Comparison of ENCODE assay signal across 24 cellular contexts in the genomic region with DNA sequence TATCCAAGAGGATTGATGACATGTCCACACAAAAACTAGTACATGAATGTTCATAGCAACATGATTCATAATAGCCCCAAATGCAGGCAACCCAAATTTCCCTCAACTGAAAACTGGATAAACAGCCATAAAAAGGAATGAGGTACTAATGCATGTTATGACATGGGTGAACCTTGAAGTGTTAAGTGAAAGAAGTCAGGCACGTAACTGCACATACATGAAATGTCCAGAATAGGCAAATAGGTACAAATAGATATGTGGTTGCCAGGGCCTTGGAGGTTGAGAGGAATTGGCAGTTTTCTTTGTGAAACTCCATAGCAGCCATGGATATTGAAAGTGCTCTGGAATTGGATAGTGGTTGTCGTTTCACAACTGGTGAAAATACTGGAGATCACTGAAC. TPM values are rescaled to one million over a fixed set of nuclear protein-coding genes. Genes with fewer than 3 reads are reported as not detected.
DNase-seq lines count a peak whose midpoint lies in the region; ATAC-seq, FAIRE-seq and TF ChIP-seq lines count a peak whose summit lies in the region.
"Had no signal": no experiment of that assay in that cellular context is flagged by ENCODE, and none has a peak within 500 bp of the region (broad histone marks: within the 10 kb centered on the region; RNA-seq: fewer than 3 reads in every experiment).

No MANE protein-coding gene starts in this region.

- TF ChIP-seq RAD21 in HepG2 (CRISPR knock-in tag; IDR thresholded peaks at IDR 0.05) (no peak), H1 (IDR thresholded peaks at IDR 0.05 in 1 of 2, conservative IDR thresholded peaks at IDR 0.05 in 1 of 2; ENCODE audit: low read depth in 2 of 2, low read length in 2 of 2) (no peak), neural cell (conservative IDR thresholded peaks at IDR 0.05) (no peak)

- H3K9me2 ChIP-seq in neural cell (ENCODE audit: insufficient read depth, low read length) = no peaks in the 10 kb centered on the region

- POLR2A ChIA-PET in HepG2 (lab: Yijun Ruan, JAX) = no interaction called here
- POLR2A ChIA-PET in H1 (lab: Charles Lee; ENCODE audit: partially characterized antibody) = interaction anchor here (0.6 to 2.2 kb wide), 6 partner anchors 9 to 53 kb away, joined by 3 to 8 read pairs (median 5); no protein-coding TSS in a partner anchor

- intact Hi-C loops in HepG2 (cut with micrococcal nuclease; ENCODE audit: unreplicated experiment) = no loop called here
- intact Hi-C loops in right lobe of liver (cut with DNase I) = no loop called here
- intact Hi-C loops in left cardiac atrium (cut with DNase I) = no loop called here

- CTCF ChIA-PET in HepG2 (lab: Yijun Ruan, JAX; ENCODE audit: low intra/inter-chr PET ratio, low total read pairs) = no interaction called here
- CTCF ChIA-PET in H1 (lab: Charles Lee; ENCODE audit: partially characterized antibody) = no interaction called here

- no peak overlapping the region for H4K5ac ChIP-seq in H1 (ENCODE audit: insufficient read length, low read depth, low read length)

- H3K79me2 ChIP-seq in HepG2 (ENCODE audit: insufficient read depth, low read length) (peaks cover 28% of the 10 kb centered on the region), H1 (ENCODE audit: control insufficient read depth in 1 of 2, insufficient read depth in 2 of 2, low read length in 2 of 2) (peaks cover 0 to 42% of the 10 kb centered on the region in 2 experiments; a peak in 3 of 4 replicates), neural cell (replicated peaks; ENCODE audit: insufficient read depth, low read length) (no peaks in the 10 kb centered on the region)

- WGBS in HepG2 (ENCODE audit: low lambda C conversion rate) = 97% methylated on average over 2 of the region's 2 CpGs
- 75% methylated on average over 2 of the region's 2 CpGs for WGBS in right lobe of liver (ENCODE audit: insufficient coverage, low coverage, low lambda C conversion rate, missing lambda C conversion rate)
- 92% methylated on average over 2 of the region's 2 CpGs; no CpG with 5 or more reads in 1 of the 2 experiments for WGBS in H1 (ENCODE audit: extremely low coverage in 1 of 2, insufficient coverage in 1 of 2, insufficient read length in 1 of 2, insufficient replicate concordance in 2 of 2, low coverage in 1 of 2, low lambda C conversion rate in 2 of 2, missing lambda C conversion rate in 1 of 2), 2 experiments

- DNase-seq in HepG2 (ENCODE audit: low spot score) (no peak), right lobe of liver (no peak), H1 (ENCODE audit: low read depth in 1 of 2, low spot score in 2 of 2) (no peak), cortex of kidney (lab: John Stamatoyannopoulos, UW) (no peak), left cardiac atrium (no peak), NCI-H526 (lab: John Stamatoyannopoulos, UW) (no peak)
- DNase-seq: AML-193; Caco-2; Calu3; CD4-positive, alpha-beta T cell; CD8-positive, alpha-beta T cell; DMS79 treated with DMSO at 0.1 percent for 48 hours; GF-D8 had no signal

- no peaks in the 10 kb centered on the region for H3K27me3 ChIP-seq in HepG2 (ENCODE audit: control insufficient read depth in 1 of 2, insufficient read depth in 2 of 2, low read length in 2 of 2)
- H3K27me3 ChIP-seq in right lobe of liver = peaks cover 0 to 10% of the 10 kb centered on the region in 2 donors
- no peaks in the 10 kb centered on the region for H3K27me3 ChIP-seq in H1 (replicated peaks in 1 of 4; ENCODE audit: control insufficient read depth in 3 of 4, extremely low read depth in 1 of 4, insufficient read depth in 3 of 4, low read length in 3 of 4)
- H3K27me3 ChIP-seq in neural cell (ENCODE audit: insufficient read depth, low read depth, low read length) = no peaks in the 10 kb centered on the region
- H3K27me3 ChIP-seq: BLaER1 treated with 17β-estradiol and CSF1 and Interleukin-3, amounts not matched to agents 10 nM and 100 nM had no signal

- no peak for FAIRE-seq in HepG2 (lab: Jason Lieb, UNC)
- no peak for FAIRE-seq in H1 (lab: Jason Lieb, UNC)
- FAIRE-seq: A549, D721Med, G401.6, GM12891, GM19239 had no signal

- H2BK120ac ChIP-seq in H1 (replicated peaks; ENCODE audit: low read depth, low read length) = no peak overlapping the region

- TF ChIP-seq POLR2A in HepG2 (IDR thresholded peaks at IDR 0.05; ENCODE audit: insufficient read depth in 1 of 2, low read depth in 2 of 2, low read length in 2 of 2) = peak in 1 of 2 experiments; percentile 37; a peak in 1 of 4 replicates
- no peak for TF ChIP-seq POLR2A in right lobe of liver (IDR thresholded peaks at IDR 0.05)
- TF ChIP-seq POLR2A in H1 (IDR thresholded peaks at IDR 0.05; ENCODE audit: control extremely low read depth in 1 of 2, low read depth in 2 of 2, low read length in 2 of 2) = 0 out of 3 replicates have a peak, but pooled peaks of 1 of the 2 experiments have one; percentile 52

- no peak overlapping the region for H2BK5ac ChIP-seq in H1 (ENCODE audit: low read depth, low read length)

- H3K4me3 ChIP-seq in HepG2 (replicated peaks in 1 of 3; ENCODE audit: insufficient read depth in 1 of 3, low read depth in 2 of 3, low read length in 3 of 3) (no peak overlapping the region), right lobe of liver (no peak overlapping the region), H1 (ENCODE audit: extremely low read depth in 1 of 4, insufficient read depth in 2 of 4, low read depth in 3 of 4, low read length in 4 of 4) (no peak overlapping the region), neural cell (ENCODE audit: low read length) (no peak overlapping the region)
- H3K4me3 ChIP-seq: A549; BLaER1 treated with 17β-estradiol and CSF1 and Interleukin-3, amounts not matched to agents 10 nM and 100 nM had no signal

- no peak overlapping the region for H4K91ac ChIP-seq in H1 (replicated peaks; ENCODE audit: insufficient read length, low read length)

- no peak overlapping the region for H2BK12ac ChIP-seq in H1 (ENCODE audit: low read depth, low read length)

- H3K36me3 ChIP-seq in HepG2 (replicated peaks in 1 of 2; ENCODE audit: control insufficient read depth in 1 of 2, insufficient read depth in 2 of 2, low read length in 2 of 2) (peaks cover 11 to 15% of the 10 kb centered on the region in 2 experiments), right lobe of liver (no peaks in the 10 kb centered on the region), H1 (ENCODE audit: control insufficient read depth in 2 of 4, insufficient read depth in 4 of 4, low read length in 3 of 4) (peaks cover 2 to 37% (median 9%) of the 10 kb centered on the region in 4 experiments; a peak in 5 of 8 replicates), neural cell (ENCODE audit: insufficient read depth, low read length) (no peaks in the 10 kb centered on the region)
- H3K36me3 ChIP-seq: BLaER1 treated with 17β-estradiol and CSF1 and Interleukin-3, amounts not matched to agents 10 nM and 100 nM had no signal

- H2BK15ac ChIP-seq in H1 (ENCODE audit: low read length) = no peak overlapping the region

- no peak overlapping the region for H4K8ac ChIP-seq in H1 (ENCODE audit: extremely low read depth, insufficient read depth, low read length)

- peaks cover 41% of the 10 kb centered on the region for H3K4me1 ChIP-seq in HepG2 (ENCODE audit: insufficient read depth, low read length)
- peaks cover 0 to 3% (median 0%) of the 10 kb centered on the region in 4 donors for H3K4me1 ChIP-seq in right lobe of liver
- no peaks in the 10 kb centered on the region for H3K4me1 ChIP-seq in H1 (replicated peaks in 1 of 4; ENCODE audit: control insufficient read depth in 3 of 4, insufficient read depth in 4 of 4, low read length in 3 of 4)
- H3K4me1 ChIP-seq: A549; BLaER1 treated with 17β-estradiol and CSF1 and Interleukin-3, amounts not matched to agents 10 nM and 100 nM had no signal

- no peak overlapping the region for H2AK5ac ChIP-seq in H1 (ENCODE audit: low read depth, low read length)

- no peak for TF ChIP-seq EP300 in HepG2 (IDR thresholded peaks at IDR 0.05; ENCODE audit: low read depth in 2 of 2, low read length in 2 of 2)
- TF ChIP-seq EP300 in HepG2 (CRISPR knock-in tag; IDR thresholded peaks at IDR 0.05; ENCODE audit: borderline replicate concordance) = no peak
- no peak for TF ChIP-seq EP300 in H1 (IDR thresholded peaks at IDR 0.05; ENCODE audit: borderline replicate concordance in 1 of 2, low read depth in 2 of 2, low read length in 2 of 2)
- TF ChIP-seq EP300 in neural cell (conservative IDR thresholded peaks at IDR 0.05; ENCODE audit: poor library complexity, severe bottlenecking) = peak; percentile 46

- no peak overlapping the region for H3K4me2 ChIP-seq in HepG2 (ENCODE audit: low read depth, low read length)
- H3K4me2 ChIP-seq in H1 (ENCODE audit: insufficient read depth in 1 of 2, low read depth in 2 of 2, low read length in 2 of 2) = no peak overlapping the region
- H3K4me2 ChIP-seq in neural cell (ENCODE audit: low read length) = no peak overlapping the region
- H3K4me2 ChIP-seq: A549; BLaER1 treated with 17β-estradiol and CSF1 and Interleukin-3, amounts not matched to agents 10 nM and 100 nM had no signal

- H3K9ac ChIP-seq in HepG2 (ENCODE audit: insufficient read depth, low read depth, low read length) = no peak overlapping the region
- no peak overlapping the region for H3K9ac ChIP-seq in H1 (replicated peaks in 1 of 4; ENCODE audit: extremely low read depth in 1 of 4, low read depth in 3 of 4, low read length in 3 of 4)
- no peak overlapping the region for H3K9ac ChIP-seq in neural cell (ENCODE audit: low read length)
- H3K9ac ChIP-seq: BLaER1 treated with 17β-estradiol and CSF1 and Interleukin-3, amounts not matched to agents 10 nM and 100 nM had no signal

- in situ Hi-C loops in HepG2 (cut with HindIII; ENCODE audit: extremely low pct_ligation_motif_present, low pct_unique_long_range_greater_than_20kb) = no loop called here

- TF ChIP-seq CTCF in HepG2 (CRISPR knock-in tag; IDR thresholded peaks at IDR 0.05) (no peak), right lobe of liver (IDR thresholded peaks at IDR 0.05) (no peak), H1 (IDR thresholded peaks at IDR 0.05; ENCODE audit: control extremely low read depth in 1 of 3, insufficient read depth in 1 of 3, low read depth in 1 of 3, low read length in 3 of 3) (no peak), neural cell (IDR thresholded peaks at IDR 0.05; ENCODE audit: poor library complexity, severe bottlenecking) (no peak)

- H3K56ac ChIP-seq in H1 (replicated peaks; ENCODE audit: insufficient read length, low read depth, low read length) = no peak overlapping the region

- no peak overlapping the region for H3K4ac ChIP-seq in H1 (replicated peaks; ENCODE audit: insufficient read length, low read depth, low read length)

- no peak overlapping the region for H2AFZ ChIP-seq in HepG2 (ENCODE audit: low read length)
- no peak overlapping the region for H2AFZ ChIP-seq in H1 (ENCODE audit: low read length)
- no peak overlapping the region for H2AFZ ChIP-seq in neural cell (ENCODE audit: low read depth, low read length)

- H4K20me1 ChIP-seq in HepG2 (ENCODE audit: insufficient read depth, low read length) = peaks cover 55% of the 10 kb centered on the region
- H4K20me1 ChIP-seq in H1 (replicated peaks in 1 of 2; ENCODE audit: control insufficient read depth in 1 of 2, insufficient read depth in 2 of 2, low read length in 2 of 2) = peaks cover 20 to 30% of the 10 kb centered on the region in 2 experiments
- H4K20me1 ChIP-seq in neural cell (ENCODE audit: insufficient read depth) = no peaks in the 10 kb centered on the region
- H4K20me1 ChIP-seq: BLaER1 treated with 17β-estradiol and CSF1 and Interleukin-3, amounts not matched to agents 10 nM and 100 nM had no signal

- no peak overlapping the region for H3K18ac ChIP-seq in H1 (ENCODE audit: extremely low read depth, low read length)

- H3K9me3 ChIP-seq in HepG2 (ENCODE audit: low read length) = no peaks in the 10 kb centered on the region
- no peaks in the 10 kb centered on the region for H3K9me3 ChIP-seq in right lobe of liver
- no peaks in the 10 kb centered on the region for H3K9me3 ChIP-seq in H1 (ENCODE audit: insufficient read depth in 2 of 2, low read depth in 1 of 2, low read length in 1 of 2)
- no peaks in the 10 kb centered on the region for H3K9me3 ChIP-seq in neural cell (ENCODE audit: low read length)
- H3K9me3 ChIP-seq: A549, Caco-2 had no signal

- H3K14ac ChIP-seq in H1 (ENCODE audit: insufficient read length) = no peak overlapping the region

- H3K27ac ChIP-seq in HepG2 (ENCODE audit: extremely low read length, insufficient read depth, low read length) (no peak overlapping the region), right lobe of liver (no peak overlapping the region), H1 (ENCODE audit: low read depth, low read length) (no peak overlapping the region), neural cell (ENCODE audit: low read length) (no peak overlapping the region)
- H3K27ac ChIP-seq: 22Rv1; A549; BLaER1 treated with 17β-estradiol and CSF1 and Interleukin-3, amounts not matched to agents 10 nM and 100 nM; C4-2B had no signal

- no peaks in the 10 kb centered on the region; the same call in 1 of the 2 replicates for H3K79me1 ChIP-seq in H1 (ENCODE audit: low read depth, low read length)

- no peak for ATAC-seq in HepG2
- no peak for ATAC-seq in right lobe of liver
- ATAC-seq in left cardiac atrium = no peak
- ATAC-seq: A549; CD8-positive, alpha-beta T cell had no signal

- no peak overlapping the region for H2BK20ac ChIP-seq in H1 (ENCODE audit: low read length)

- peaks cover 2% of the 10 kb centered on the region; the same call in 1 of the 2 replicates for H3K23me2 ChIP-seq in H1 (ENCODE audit: low read depth, low read length)

- H3K23ac ChIP-seq in H1 (ENCODE audit: insufficient read length) = no peak overlapping the region

- BruUV-seq in HepG2 (replicated peaks; lab: Mats Ljungman, UMichigan) = no TSS peak

- H3F3A ChIP-seq in neural cell (ENCODE audit: insufficient read depth, low read length, poor library complexity, severe bottlenecking) = no peaks in the 10 kb centered on the region

RNA-seq across cellular contexts. Expression of gene CCR4, which starts 52.2 kb away (rescaled TPM):
- total RNA-seq in HepG2 (2016; rRNA removed; fragmentation: Illumina TruSeq; extraction: Trizol) (0.04 and 0.06 TPM in 2 replicates), right lobe of liver (under 1 TPM; 0.06 to 0.23 (median 0.11) TPM), left cardiac atrium (under 1 TPM; 0.16 to 0.24 TPM)
- total RNA-seq in HepG2 (2016; cell fraction: cytosol; rRNA removed; fragmentation: Illumina TruSeq; extraction: Trizol; ENCODE audit: low read depth) = not detected in 2 replicates
- 0.06 and 0.11 TPM in 2 replicates for total RNA-seq in HepG2 (2016; cell fraction: insoluble cytoplasmic fraction; rRNA removed; fragmentation: Illumina TruSeq; extraction: Trizol)
- total RNA-seq in HepG2 (2016; cell fraction: membrane; rRNA removed; fragmentation: Illumina TruSeq; extraction: Trizol) = not detected in 2 replicates
- total RNA-seq in HepG2 (2016; cell fraction: nucleus; rRNA removed; fragmentation: Illumina TruSeq; extraction: Trizol) = 0.16 TPM in 1 of 2 replicates, not detected in the other
- polyA plus RNA-seq in HepG2 (2011; rRNA removed) (0.05 TPM in 2 replicates), H1 (2011; rRNA removed) (0.08 and 0.15 TPM in 2 replicates), neural cell (not detected in 2 replicates)
- polyA plus RNA-seq in HepG2 (2011; cell fraction: cytosol; rRNA removed) = 0.01 TPM in 1 of 2 replicates, not detected in the other
- polyA plus RNA-seq in HepG2 (2011; cell fraction: nucleus; rRNA removed) = 0.05 and 0.06 TPM in 2 replicates
- polyA plus RNA-seq in HepG2 (2012) = not detected in 2 replicates
- polyA plus RNA-seq in HepG2 (2016; cell fraction: cytosol; fragmentation: Illumina TruSeq; extraction: Trizol; ENCODE audit: low read depth) = not detected in 2 replicates
- not detected in 2 replicates for polyA plus RNA-seq in HepG2 (2016; cell fraction: insoluble cytoplasmic fraction; fragmentation: Illumina TruSeq; extraction: Trizol; ENCODE audit: low read depth)
- not detected in 2 replicates for polyA plus RNA-seq in HepG2 (2016; cell fraction: membrane; fragmentation: Illumina TruSeq; extraction: Trizol; ENCODE audit: low read depth)
- 0.24 and 0.29 TPM in 2 replicates for polyA plus RNA-seq in HepG2 (2016; cell fraction: nucleus; fragmentation: Illumina TruSeq; extraction: Trizol; ENCODE audit: insufficient read depth, low read depth)
- polyA minus RNA-seq in HepG2 (2011; rRNA and poly(A)+ RNA removed; ENCODE audit: low replicate concordance) = 0.05 and 0.16 TPM in 2 replicates
- not detected in 2 replicates for polyA minus RNA-seq in HepG2 (2011; cell fraction: cytosol; rRNA and poly(A)+ RNA removed)
- polyA minus RNA-seq in HepG2 (2011; cell fraction: nucleus; rRNA and poly(A)+ RNA removed) = 0.37 TPM in 1 of 2 replicates, not detected in the other
- 0.10 and 0.11 TPM in 2 replicates for total RNA-seq in H1 (2021; fragmentation: NEBNext Ultra II Directional; extraction: Animal tissue kit (Norgen Biotek cat#: 25700))
- polyA plus RNA-seq in H1 (2011; cell fraction: cytosol; rRNA removed) = 0.13 TPM
- polyA plus RNA-seq in H1 (2011; cell fraction: nucleus; rRNA removed) = 0.13 TPM
- 0.07 to 0.11 TPM in 2 of 4 replicates, not detected in the others for polyA plus RNA-seq in H1 (2012, experiment 1 of 2)
- not detected for polyA plus RNA-seq in H1 (2012, experiment 2 of 2)
- 0.08 TPM for polyA plus RNA-seq in H1 (2013, experiment 1 of 2)
- 0.04 TPM for polyA plus RNA-seq in H1 (2013, experiment 2 of 2)
- polyA minus RNA-seq in H1 (2011; rRNA and poly(A)+ RNA removed) = 0.13 and 0.37 TPM in 2 replicates
- polyA minus RNA-seq in H1 (2011; cell fraction: cytosol; rRNA and poly(A)+ RNA removed) = not detected
- 0.50 TPM for polyA minus RNA-seq in H1 (2011; cell fraction: nucleus; rRNA and poly(A)+ RNA removed)
- polyA minus RNA-seq in neural cell = not detected in 2 replicates
- total RNA-seq: A172, Caco-2, Calu3 had no signal
- polyA plus RNA-seq: A549, BJ had no signal

Comparison
In these comparisons a context has a peak if more than half of its experiments do, and no peak if none do; other contexts are left out.
1. Of the 41 proteins assayed by ChIP-seq in both HepG2 and H1: peak only in HepG2: none; only in H1: none; in both: POLR2AphosphoS5; in neither: 39; mixed calls (peak in some experiments, not most) for 1.